In genomic region chr5:111083323-111083722, GRCh38 we compare ENCODE assay signal across 13 cellular contexts. TPM values are rescaled to one million over a fixed set of nuclear protein-coding genes. Genes with fewer than 3 reads are reported as not detected.
DNase-seq lines count a peak whose midpoint lies in the region; ATAC-seq lines count a peak whose summit lies in the region.
"Had no signal": no experiment of that assay in that cellular context is flagged by ENCODE, and none has a peak within 500 bp of the region (broad histone marks: within the 10 kb centered on the region; RNA-seq: fewer than 3 reads in every experiment).

No MANE protein-coding gene starts in this region.

- ATAC-seq in GM18870 (IDR thresholded peaks at IDR 0.05; ENCODE audit: unreplicated experiment) (peak; percentile 61), left lobe of liver (peak; percentile 40), GM18517 (IDR thresholded peaks at IDR 0.05; ENCODE audit: unreplicated experiment) (no peak)
- ATAC-seq: activated CD8-positive, alpha-beta T cell treated with anti-CD3 and anti-CD28 coated beads for 36 hours had no signal

- DNase-seq in MV-4-11 (lab: John Stamatoyannopoulos, UW) (peak; percentile 7), NOMO-1 treated with dmso at 0.1 percent for 144 hours (lab: John Stamatoyannopoulos, UW; ENCODE audit: unreplicated experiment) (peak; percentile 37), left lobe of liver (ENCODE audit: low spot score) (no peak), NCI-H1048 (lab: John Stamatoyannopoulos, UW) (no peak), HT-29 (ENCODE audit: low spot score) (no peak)
- no peak for DNase-seq in activated T-cell treated with anti-CD3 and anti-CD28 coated beads, Interleukin-2, amount 50 U/mL, for 1 hour
- DNase-seq: activated CD8-positive, alpha-beta T cell treated with anti-CD3 and anti-CD28 coated beads for 36 hours; anterior cingulate cortex; DMS53; GM23248; NCI-H187 treated with DMSO at 0.1 percent for 48 hours had no signal

RNA-seq across cellular contexts. Expression of gene WDR36, which starts 8.8 kb away (rescaled TPM):
- total RNA-seq in left lobe of liver = 12.1 TPM
- total RNA-seq in HT-29 (2014; rRNA removed; shearing (Covaris generic)) = 21.4 and 26.4 TPM in 2 replicates

RNA-seq across cellular contexts. Expression of gene TSLP, which starts 11.8 kb away (rescaled TPM):
- total RNA-seq in left lobe of liver = 1.5 TPM
- not detected in 2 replicates for total RNA-seq in HT-29 (2014; rRNA removed; shearing (Covaris generic))
- total RNA-seq: GM23248 had no signal

Comparison
In these comparisons a context has a peak if more than half of its experiments do, and no peak if none do; other contexts are left out.
1. DNase-seq: peak in MV-4-11 (single experiment) and NOMO-1 treated with dmso at 0.1 percent for 144 hours (single experiment); none in left lobe of liver (single experiment), NCI-H1048 (single experiment), activated T-cell treated with anti-CD3 and anti-CD28 coated beads, Interleukin-2, amount 50 U/mL, for 1 hour (single experiment) and HT-29 (single experiment).